Comparison of ENCODE assay signal across 7 cellular contexts in the genomic region with DNA sequence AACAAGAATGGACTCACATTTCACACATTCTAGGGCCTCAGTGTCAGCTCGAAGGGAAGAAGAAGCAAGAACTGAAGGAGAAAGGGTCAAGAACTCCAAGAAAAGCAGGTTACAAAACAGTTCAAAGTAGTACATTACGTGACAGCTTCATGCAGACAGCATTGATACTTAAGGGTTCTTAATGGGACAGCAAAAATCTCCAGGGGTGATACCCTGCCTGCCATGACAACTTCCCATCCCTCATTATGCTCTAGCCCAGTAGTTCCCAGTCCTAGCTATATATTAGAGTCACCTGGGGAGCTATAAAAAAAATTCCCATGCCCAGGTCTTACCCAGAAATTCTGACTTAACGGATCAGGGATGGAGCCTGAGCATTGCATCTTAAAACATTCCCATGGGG.
"Had no signal": no experiment of that assay in that cellular context is flagged by ENCODE, and none has a peak within 500 bp of the region (broad histone marks: within the 10 kb centered on the region; RNA-seq: fewer than 3 reads in every experiment).

No MANE protein-coding gene starts in this region.

- DNase-seq: IMR-90, KBM-7, KG1 had no signal

- H3K4me3 ChIP-seq: K562 had no signal

- H3K27ac ChIP-seq: HL-60, KMS-11 had no signal

- ATAC-seq: HepG2, K562 had no signal
